ENCODE assay signal across 1 cellular context in the genomic region with DNA sequence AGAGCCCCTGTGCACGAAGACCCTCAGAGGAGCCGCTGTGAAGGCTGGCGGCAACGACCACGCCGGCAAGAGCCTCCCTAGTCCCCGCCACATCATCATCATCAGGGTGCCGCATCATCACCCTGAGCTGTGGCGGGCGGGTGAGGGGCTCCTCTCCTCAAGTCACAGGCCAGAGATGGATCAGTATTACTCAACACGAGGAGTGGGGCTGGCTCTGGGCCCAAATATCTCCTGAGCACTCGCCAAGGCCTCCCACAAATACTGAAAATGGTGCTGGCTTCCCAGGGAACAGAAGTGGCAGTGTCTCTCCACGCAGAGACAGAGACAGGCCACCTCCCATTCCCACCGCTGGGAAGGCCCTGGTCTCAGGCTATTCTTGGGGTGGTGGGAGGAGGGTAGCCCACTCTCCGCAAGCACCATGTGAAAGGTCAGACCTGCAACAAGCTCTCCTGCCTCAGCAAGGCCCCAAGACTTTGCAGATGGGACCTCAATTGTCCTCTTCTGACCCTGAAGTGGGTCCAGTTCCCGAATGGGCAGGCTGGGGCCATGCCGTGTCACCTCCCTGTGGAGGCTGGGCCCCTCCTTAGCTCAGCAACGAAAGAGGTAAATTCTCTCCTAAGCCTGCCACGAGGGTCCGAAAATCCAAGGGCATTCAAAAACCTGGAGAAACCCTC.
A peak's percentile ranks its signal among the peaks of the same experiment; 100 is the strongest.
TF ChIP-seq lines count a peak whose summit lies in the region.

No MANE protein-coding gene starts in this region.

TF ChIP-seq in K562, 482 proteins besides CTCF, POLR2A, EP300 and RAD21 (continued from another document):
- TF ChIP-seq, protein P1, sequence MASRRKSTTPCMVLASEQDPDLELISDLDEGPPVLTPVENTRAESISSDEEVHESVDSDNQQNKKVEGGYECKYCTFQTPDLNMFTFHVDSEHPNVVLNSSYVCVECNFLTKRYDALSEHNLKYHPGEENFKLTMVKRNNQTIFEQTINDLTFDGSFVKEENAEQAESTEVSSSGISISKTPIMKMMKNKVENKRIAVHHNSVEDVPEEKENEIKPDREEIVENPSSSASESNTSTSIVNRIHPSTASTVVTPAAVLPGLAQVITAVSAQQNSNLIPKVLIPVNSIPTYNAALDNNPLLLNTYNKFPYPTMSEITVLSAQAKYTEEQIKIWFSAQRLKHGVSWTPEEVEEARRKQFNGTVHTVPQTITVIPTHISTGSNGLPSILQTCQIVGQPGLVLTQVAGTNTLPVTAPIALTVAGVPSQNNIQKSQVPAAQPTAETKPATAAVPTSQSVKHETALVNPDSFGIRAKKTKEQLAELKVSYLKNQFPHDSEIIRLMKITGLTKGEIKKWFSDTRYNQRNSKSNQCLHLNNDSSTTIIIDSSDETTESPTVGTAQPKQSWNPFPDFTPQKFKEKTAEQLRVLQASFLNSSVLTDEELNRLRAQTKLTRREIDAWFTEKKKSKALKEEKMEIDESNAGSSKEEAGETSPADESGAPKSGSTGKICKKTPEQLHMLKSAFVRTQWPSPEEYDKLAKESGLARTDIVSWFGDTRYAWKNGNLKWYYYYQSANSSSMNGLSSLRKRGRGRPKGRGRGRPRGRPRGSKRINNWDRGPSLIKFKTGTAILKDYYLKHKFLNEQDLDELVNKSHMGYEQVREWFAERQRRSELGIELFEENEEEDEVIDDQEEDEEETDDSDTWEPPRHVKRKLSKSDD (conservative IDR thresholded peaks at IDR 0.05; ENCODE audit: low read length): no peak
- TF ChIP-seq NFRKB (IDR thresholded peaks at IDR 0.05; ENCODE audit: low read depth) (no peak), MYC (IDR thresholded peaks at IDR 0.05; ENCODE audit: low read depth, low read length) (no peak), MYC (CRISPR knock-in tag; IDR thresholded peaks at IDR 0.05; ENCODE audit: borderline replicate concordance, low read depth) (no peak), ZNF507 (tag; conservative IDR thresholded peaks at IDR 0.05) (peak; percentile 42; the same call in 1 of the 2 replicates), ARID2 (IDR thresholded peaks at IDR 0.05) (no peak)
